ENCODE assay signal across 26 cellular contexts in genomic region chr18:33708876-33709275, GRCh38.
"Had no signal": no experiment of that assay in that cellular context is flagged by ENCODE, and none has a peak within 500 bp of the region (broad histone marks: within the 10 kb centered on the region; RNA-seq: fewer than 3 reads in every experiment).

No MANE protein-coding gene starts in this region.

- H3K27ac ChIP-seq: epithelial cell of prostate, esophagus squamous epithelium, gastrocnemius medialis, heart right ventricle, left lung, lower lobe of right lung had no signal

- DNase-seq: cortex of kidney; effector CD8-positive, alpha-beta T cell; effector memory CD8-positive, alpha-beta T cell; endodermal cell; erythroblast; esophagus squamous epithelium; foreskin fibroblast; foreskin melanocyte; gastrocnemius medialis; glutamatergic neuron; head of caudate nucleus; heart right ventricle; hippocampal formation; left cardiac atrium; left lung; left ventricle myocardium superior; lower lobe of right lung; mesenchymal stem cell; mucosa of descending colon; naive B cell; naive thymus-derived CD8-positive, alpha-beta T cell had no signal

- ATAC-seq: effector memory CD8-positive, alpha-beta T cell; esophagus mucosa; gastrocnemius medialis; heart right ventricle; left cardiac atrium; left lung; left ventricle myocardium superior; lower lobe of right lung; mucosa of descending colon; naive thymus-derived CD8-positive, alpha-beta T cell had no signal

- H3K4me3 ChIP-seq: esophagus squamous epithelium, gastrocnemius medialis, heart right ventricle, left lung, lower lobe of right lung, mucosa of descending colon had no signal

- H3K27me3 ChIP-seq: esophagus squamous epithelium, gastrocnemius medialis, heart right ventricle, left lung had no signal

- H3K36me3 ChIP-seq: esophagus squamous epithelium, gastrocnemius medialis, heart right ventricle, left lung, lower lobe of right lung had no signal

- FAIRE-seq: endometrium, islet of Langerhans, keratinocyte had no signal
